1 cellular context compared by ENCODE assay signal in the genomic region with DNA sequence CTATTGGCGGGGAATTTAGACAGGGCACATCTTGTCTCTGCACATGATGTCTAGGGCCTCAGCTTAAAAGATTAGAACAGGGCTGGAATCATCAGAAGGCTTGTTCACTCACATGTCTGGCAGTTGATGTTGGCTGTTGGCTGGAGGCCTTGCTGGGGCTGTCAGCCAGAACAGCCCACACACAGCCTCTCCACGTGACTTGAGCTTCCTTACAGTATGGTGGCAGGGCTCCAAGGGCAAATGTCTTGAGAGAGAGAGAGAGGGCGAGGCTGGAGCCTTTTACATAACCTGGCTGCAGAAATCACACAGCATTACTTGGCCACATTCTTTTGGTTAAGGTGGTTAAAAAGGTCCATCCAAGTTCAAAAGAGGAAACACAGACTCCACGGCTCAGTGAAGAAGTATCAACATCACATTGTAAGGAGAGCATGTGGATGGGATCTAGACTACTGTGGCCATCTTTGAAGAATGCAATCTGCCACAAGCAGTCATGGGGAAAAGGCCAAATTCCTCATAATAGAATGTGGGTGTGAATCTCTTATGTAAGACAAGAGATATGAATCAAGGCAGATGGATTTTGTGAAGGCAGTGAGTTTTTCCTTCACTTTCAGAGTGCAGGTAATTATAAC.
A peak's percentile ranks its signal among the peaks of the same experiment; 100 is the strongest.
TF ChIP-seq lines count a peak whose summit lies in the region.

No MANE protein-coding gene starts in this region.

TF ChIP-seq in K562, 482 proteins besides CTCF, POLR2A, EP300 and RAD21 (continues in another document):
- peak; percentile 17; the same call in 1 of the 2 replicates for TF ChIP-seq CBFA2T2 (conservative IDR thresholded peaks at IDR 0.05)
- TF ChIP-seq IFI16 (CRISPR knock-in tag; IDR thresholded peaks at IDR 0.05): no peak
- TF ChIP-seq, protein P1, sequence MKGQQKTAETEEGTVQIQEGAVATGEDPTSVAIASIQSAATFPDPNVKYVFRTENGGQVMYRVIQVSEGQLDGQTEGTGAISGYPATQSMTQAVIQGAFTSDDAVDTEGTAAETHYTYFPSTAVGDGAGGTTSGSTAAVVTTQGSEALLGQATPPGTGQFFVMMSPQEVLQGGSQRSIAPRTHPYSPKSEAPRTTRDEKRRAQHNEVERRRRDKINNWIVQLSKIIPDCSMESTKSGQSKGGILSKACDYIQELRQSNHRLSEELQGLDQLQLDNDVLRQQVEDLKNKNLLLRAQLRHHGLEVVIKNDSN (CRISPR knock-in tag; IDR thresholded peaks at IDR 0.05): peak; percentile 74
- TF ChIP-seq EGR1 (conservative IDR thresholded peaks at IDR 0.05): peak; percentile 35
- no peak for TF ChIP-seq ZZZ3 (IDR thresholded peaks at IDR 0.05)
- TF ChIP-seq, protein P2, sequence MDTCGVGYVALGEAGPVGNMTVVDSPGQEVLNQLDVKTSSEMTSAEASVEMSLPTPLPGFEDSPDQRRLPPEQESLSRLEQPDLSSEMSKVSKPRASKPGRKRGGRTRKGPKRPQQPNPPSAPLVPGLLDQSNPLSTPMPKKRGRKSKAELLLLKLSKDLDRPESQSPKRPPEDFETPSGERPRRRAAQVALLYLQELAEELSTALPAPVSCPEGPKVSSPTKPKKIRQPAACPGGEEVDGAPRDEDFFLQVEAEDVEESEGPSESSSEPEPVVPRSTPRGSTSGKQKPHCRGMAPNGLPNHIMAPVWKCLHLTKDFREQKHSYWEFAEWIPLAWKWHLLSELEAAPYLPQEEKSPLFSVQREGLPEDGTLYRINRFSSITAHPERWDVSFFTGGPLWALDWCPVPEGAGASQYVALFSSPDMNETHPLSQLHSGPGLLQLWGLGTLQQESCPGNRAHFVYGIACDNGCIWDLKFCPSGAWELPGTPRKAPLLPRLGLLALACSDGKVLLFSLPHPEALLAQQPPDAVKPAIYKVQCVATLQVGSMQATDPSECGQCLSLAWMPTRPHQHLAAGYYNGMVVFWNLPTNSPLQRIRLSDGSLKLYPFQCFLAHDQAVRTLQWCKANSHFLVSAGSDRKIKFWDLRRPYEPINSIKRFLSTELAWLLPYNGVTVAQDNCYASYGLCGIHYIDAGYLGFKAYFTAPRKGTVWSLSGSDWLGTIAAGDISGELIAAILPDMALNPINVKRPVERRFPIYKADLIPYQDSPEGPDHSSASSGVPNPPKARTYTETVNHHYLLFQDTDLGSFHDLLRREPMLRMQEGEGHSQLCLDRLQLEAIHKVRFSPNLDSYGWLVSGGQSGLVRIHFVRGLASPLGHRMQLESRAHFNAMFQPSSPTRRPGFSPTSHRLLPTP (IDR thresholded peaks at IDR 0.05; ENCODE audit: borderline replicate concordance, extremely low read depth, insufficient read length): no peak
- TF ChIP-seq, protein P3, sequence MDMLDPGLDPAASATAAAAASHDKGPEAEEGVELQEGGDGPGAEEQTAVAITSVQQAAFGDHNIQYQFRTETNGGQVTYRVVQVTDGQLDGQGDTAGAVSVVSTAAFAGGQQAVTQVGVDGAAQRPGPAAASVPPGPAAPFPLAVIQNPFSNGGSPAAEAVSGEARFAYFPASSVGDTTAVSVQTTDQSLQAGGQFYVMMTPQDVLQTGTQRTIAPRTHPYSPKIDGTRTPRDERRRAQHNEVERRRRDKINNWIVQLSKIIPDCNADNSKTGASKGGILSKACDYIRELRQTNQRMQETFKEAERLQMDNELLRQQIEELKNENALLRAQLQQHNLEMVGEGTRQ (CRISPR knock-in tag; IDR thresholded peaks at IDR 0.05): peak; percentile 59
- TF ChIP-seq MECOM (CRISPR knock-in tag; IDR thresholded peaks at IDR 0.05): no peak
- TF ChIP-seq, protein P4, sequence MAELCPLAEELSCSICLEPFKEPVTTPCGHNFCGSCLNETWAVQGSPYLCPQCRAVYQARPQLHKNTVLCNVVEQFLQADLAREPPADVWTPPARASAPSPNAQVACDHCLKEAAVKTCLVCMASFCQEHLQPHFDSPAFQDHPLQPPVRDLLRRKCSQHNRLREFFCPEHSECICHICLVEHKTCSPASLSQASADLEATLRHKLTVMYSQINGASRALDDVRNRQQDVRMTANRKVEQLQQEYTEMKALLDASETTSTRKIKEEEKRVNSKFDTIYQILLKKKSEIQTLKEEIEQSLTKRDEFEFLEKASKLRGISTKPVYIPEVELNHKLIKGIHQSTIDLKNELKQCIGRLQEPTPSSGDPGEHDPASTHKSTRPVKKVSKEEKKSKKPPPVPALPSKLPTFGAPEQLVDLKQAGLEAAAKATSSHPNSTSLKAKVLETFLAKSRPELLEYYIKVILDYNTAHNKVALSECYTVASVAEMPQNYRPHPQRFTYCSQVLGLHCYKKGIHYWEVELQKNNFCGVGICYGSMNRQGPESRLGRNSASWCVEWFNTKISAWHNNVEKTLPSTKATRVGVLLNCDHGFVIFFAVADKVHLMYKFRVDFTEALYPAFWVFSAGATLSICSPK (IDR thresholded peaks at IDR 0.05; ENCODE audit: borderline replicate concordance): no peak
- TF ChIP-seq CBX5 (IDR thresholded peaks at IDR 0.05; ENCODE audit: borderline replicate concordance, low read depth): 0 out of 2 replicates have a peak, but pooled peaks have one; percentile 42
- TF ChIP-seq, protein P5, sequence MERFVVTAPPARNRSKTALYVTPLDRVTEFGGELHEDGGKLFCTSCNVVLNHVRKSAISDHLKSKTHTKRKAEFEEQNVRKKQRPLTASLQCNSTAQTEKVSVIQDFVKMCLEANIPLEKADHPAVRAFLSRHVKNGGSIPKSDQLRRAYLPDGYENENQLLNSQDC (CRISPR knock-in tag; IDR thresholded peaks at IDR 0.05): no peak
- no peak for TF ChIP-seq EWSR1 (IDR thresholded peaks at IDR 0.05; ENCODE audit: borderline replicate concordance, low read depth, partially characterized antibody)
- TF ChIP-seq SMAD1 (IDR thresholded peaks at IDR 0.05; ENCODE audit: low read depth, low read length, partially characterized antibody): no peak
- no peak for TF ChIP-seq SREBF2 (CRISPR knock-in tag; IDR thresholded peaks at IDR 0.05)
- no peak for TF ChIP-seq ASH1L (IDR thresholded peaks at IDR 0.05; ENCODE audit: borderline replicate concordance, low read depth, partially characterized antibody)
- TF ChIP-seq SMAD4 (CRISPR knock-in tag; conservative IDR thresholded peaks at IDR 0.05): 0 out of 2 replicates have a peak, but pooled peaks have one; percentile 11
- TF ChIP-seq MYNN (IDR thresholded peaks at IDR 0.05): no peak
- no peak for TF ChIP-seq MYNN (CRISPR knock-in tag; IDR thresholded peaks at IDR 0.05)
- peak; percentile 28; the same call in 1 of the 2 replicates for TF ChIP-seq CBFA2T3 (IDR thresholded peaks at IDR 0.05)
- TF ChIP-seq, protein P6, sequence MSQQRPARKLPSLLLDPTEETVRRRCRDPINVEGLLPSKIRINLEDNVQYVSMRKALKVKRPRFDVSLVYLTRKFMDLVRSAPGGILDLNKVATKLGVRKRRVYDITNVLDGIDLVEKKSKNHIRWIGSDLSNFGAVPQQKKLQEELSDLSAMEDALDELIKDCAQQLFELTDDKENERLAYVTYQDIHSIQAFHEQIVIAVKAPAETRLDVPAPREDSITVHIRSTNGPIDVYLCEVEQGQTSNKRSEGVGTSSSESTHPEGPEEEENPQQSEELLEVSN (IDR thresholded peaks at IDR 0.05; ENCODE audit: borderline replicate concordance in 1 of 2, extremely low read depth in 1 of 2, insufficient read depth in 1 of 2, insufficient read length in 1 of 2, low read depth in 1 of 2, low read length in 1 of 2, poor library complexity in 1 of 2, severe bottlenecking in 1 of 2): peak in 1 of 2 experiments; percentile 28
- TF ChIP-seq TBL1XR1 (IDR thresholded peaks at IDR 0.05; ENCODE audit: low read length in 2 of 2): no peak
- no peak for TF ChIP-seq ZNF445 (CRISPR knock-in tag; IDR thresholded peaks at IDR 0.05; ENCODE audit: low read depth)
- TF ChIP-seq RBM17 (IDR thresholded peaks at IDR 0.05; ENCODE audit: borderline replicate concordance, low read depth, low read length): no peak
- TF ChIP-seq, protein P7, sequence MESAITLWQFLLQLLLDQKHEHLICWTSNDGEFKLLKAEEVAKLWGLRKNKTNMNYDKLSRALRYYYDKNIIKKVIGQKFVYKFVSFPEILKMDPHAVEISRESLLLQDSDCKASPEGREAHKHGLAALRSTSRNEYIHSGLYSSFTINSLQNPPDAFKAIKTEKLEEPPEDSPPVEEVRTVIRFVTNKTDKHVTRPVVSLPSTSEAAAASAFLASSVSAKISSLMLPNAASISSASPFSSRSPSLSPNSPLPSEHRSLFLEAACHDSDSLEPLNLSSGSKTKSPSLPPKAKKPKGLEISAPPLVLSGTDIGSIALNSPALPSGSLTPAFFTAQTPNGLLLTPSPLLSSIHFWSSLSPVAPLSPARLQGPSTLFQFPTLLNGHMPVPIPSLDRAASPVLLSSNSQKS (CRISPR knock-in tag; IDR thresholded peaks at IDR 0.05): no peak
- TF ChIP-seq, protein P8, sequence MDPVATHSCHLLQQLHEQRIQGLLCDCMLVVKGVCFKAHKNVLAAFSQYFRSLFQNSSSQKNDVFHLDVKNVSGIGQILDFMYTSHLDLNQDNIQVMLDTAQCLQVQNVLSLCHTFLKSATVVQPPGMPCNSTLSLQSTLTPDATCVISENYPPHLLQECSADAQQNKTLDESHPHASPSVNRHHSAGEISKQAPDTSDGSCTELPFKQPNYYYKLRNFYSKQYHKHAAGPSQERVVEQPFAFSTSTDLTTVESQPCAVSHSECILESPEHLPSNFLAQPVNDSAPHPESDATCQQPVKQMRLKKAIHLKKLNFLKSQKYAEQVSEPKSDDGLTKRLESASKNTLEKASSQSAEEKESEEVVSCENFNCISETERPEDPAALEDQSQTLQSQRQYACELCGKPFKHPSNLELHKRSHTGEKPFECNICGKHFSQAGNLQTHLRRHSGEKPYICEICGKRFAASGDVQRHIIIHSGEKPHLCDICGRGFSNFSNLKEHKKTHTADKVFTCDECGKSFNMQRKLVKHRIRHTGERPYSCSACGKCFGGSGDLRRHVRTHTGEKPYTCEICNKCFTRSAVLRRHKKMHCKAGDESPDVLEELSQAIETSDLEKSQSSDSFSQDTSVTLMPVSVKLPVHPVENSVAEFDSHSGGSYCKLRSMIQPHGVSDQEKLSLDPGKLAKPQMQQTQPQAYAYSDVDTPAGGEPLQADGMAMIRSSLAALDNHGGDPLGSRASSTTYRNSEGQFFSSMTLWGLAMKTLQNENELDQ (CRISPR knock-in tag; IDR thresholded peaks at IDR 0.05; ENCODE audit: borderline replicate concordance): no peak
- TF ChIP-seq, protein P9, sequence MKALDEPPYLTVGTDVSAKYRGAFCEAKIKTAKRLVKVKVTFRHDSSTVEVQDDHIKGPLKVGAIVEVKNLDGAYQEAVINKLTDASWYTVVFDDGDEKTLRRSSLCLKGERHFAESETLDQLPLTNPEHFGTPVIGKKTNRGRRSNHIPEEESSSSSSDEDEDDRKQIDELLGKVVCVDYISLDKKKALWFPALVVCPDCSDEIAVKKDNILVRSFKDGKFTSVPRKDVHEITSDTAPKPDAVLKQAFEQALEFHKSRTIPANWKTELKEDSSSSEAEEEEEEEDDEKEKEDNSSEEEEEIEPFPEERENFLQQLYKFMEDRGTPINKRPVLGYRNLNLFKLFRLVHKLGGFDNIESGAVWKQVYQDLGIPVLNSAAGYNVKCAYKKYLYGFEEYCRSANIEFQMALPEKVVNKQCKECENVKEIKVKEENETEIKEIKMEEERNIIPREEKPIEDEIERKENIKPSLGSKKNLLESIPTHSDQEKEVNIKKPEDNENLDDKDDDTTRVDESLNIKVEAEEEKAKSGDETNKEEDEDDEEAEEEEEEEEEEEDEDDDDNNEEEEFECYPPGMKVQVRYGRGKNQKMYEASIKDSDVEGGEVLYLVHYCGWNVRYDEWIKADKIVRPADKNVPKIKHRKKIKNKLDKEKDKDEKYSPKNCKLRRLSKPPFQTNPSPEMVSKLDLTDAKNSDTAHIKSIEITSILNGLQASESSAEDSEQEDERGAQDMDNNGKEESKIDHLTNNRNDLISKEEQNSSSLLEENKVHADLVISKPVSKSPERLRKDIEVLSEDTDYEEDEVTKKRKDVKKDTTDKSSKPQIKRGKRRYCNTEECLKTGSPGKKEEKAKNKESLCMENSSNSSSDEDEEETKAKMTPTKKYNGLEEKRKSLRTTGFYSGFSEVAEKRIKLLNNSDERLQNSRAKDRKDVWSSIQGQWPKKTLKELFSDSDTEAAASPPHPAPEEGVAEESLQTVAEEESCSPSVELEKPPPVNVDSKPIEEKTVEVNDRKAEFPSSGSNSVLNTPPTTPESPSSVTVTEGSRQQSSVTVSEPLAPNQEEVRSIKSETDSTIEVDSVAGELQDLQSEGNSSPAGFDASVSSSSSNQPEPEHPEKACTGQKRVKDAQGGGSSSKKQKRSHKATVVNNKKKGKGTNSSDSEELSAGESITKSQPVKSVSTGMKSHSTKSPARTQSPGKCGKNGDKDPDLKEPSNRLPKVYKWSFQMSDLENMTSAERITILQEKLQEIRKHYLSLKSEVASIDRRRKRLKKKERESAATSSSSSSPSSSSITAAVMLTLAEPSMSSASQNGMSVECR (CRISPR knock-in tag; IDR thresholded peaks at IDR 0.05): no peak
- TF ChIP-seq SP2 (IDR thresholded peaks at IDR 0.05; ENCODE audit: extremely low read depth, low read depth, low read length, poor library complexity, severe bottlenecking): no peak
- no peak for TF ChIP-seq ZNF436 (CRISPR knock-in tag; IDR thresholded peaks at IDR 0.05)
- TF ChIP-seq U2AF2 (optimal IDR thresholded peaks at IDR 0.05; ENCODE audit: low read depth, low read length): no peak
- peak; percentile 52; the same call in 1 of the 2 replicates for TF ChIP-seq BHLHE40 (IDR thresholded peaks at IDR 0.05; ENCODE audit: low read length)
- TF ChIP-seq ZNF780A (CRISPR knock-in tag; IDR thresholded peaks at IDR 0.05): no peak
- TF ChIP-seq RAD51 (IDR thresholded peaks at IDR 0.05; ENCODE audit: borderline replicate concordance, low read depth): peak; percentile 53; the same call in 1 of the 2 replicates
- TF ChIP-seq, protein P10, sequence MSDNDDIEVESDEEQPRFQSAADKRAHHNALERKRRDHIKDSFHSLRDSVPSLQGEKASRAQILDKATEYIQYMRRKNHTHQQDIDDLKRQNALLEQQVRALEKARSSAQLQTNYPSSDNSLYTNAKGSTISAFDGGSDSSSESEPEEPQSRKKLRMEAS (CRISPR knock-in tag; IDR thresholded peaks at IDR 0.05): 0 out of 2 replicates have a peak, but pooled peaks have one; percentile 19
- no peak for TF ChIP-seq TSC22D4 (tag; IDR thresholded peaks at IDR 0.05)
- TF ChIP-seq SREBF1 (IDR thresholded peaks at IDR 0.05; ENCODE audit: borderline replicate concordance, low read depth, low read length): no peak
- TF ChIP-seq, protein P11, sequence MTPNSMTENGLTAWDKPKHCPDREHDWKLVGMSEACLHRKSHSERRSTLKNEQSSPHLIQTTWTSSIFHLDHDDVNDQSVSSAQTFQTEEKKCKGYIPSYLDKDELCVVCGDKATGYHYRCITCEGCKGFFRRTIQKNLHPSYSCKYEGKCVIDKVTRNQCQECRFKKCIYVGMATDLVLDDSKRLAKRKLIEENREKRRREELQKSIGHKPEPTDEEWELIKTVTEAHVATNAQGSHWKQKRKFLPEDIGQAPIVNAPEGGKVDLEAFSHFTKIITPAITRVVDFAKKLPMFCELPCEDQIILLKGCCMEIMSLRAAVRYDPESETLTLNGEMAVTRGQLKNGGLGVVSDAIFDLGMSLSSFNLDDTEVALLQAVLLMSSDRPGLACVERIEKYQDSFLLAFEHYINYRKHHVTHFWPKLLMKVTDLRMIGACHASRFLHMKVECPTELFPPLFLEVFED (CRISPR knock-in tag; conservative IDR thresholded peaks at IDR 0.05): no peak
- TF ChIP-seq YY1 (IDR thresholded peaks at IDR 0.05; ENCODE audit: borderline replicate concordance in 1 of 3, control insufficient read depth in 1 of 3, extremely low read depth in 1 of 3, insufficient read depth in 3 of 3, insufficient read length in 1 of 3, insufficient replicate concordance in 2 of 3, low read depth in 1 of 3, low read length in 2 of 3): peak; percentile 29 to 76 (median 60)
- 0 out of 3 replicates have a peak, but pooled peaks of 1 of the 2 experiments have one; percentile 21 for TF ChIP-seq CBX3 (IDR thresholded peaks at IDR 0.05; ENCODE audit: borderline replicate concordance in 1 of 2, low read length in 2 of 2)
